9 cellular contexts compared by ENCODE assay signal in the genomic region with DNA sequence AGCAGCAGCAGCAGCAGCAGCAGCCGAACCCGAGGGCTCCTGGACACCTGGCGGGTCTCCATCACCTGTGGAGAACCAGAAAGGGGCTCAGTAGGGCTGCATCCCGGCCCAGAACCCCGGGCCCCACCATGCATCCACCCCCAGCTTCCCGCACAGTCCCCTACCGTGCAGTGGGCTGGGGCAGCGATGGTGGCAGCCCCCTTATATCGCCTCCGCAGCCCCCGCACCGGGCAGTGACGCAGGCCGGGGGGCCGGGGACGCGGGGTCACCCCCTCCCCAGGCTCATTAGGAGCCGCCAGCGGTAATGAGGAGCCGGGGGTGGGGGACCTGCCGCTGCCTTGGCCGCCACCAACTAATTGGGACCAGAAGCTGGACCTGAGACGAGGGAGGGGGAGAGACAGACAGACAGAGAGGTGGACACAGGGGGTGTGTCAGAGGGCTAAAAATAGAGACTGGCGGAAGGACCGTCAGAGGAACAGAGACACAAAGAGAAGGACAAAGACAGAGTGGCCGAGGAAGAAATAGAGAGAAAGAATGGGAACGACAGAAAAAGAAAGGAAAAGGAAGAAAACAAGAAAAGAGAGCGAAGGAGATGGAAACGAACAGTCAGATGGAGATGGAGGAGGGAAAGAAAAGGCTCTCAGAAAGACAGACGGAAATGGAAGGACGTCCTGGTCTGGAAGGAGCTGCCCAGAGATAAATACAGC. TPM values are rescaled to one million over a fixed set of nuclear protein-coding genes. Genes with fewer than 3 reads are reported as not detected.
A peak's percentile ranks its signal among the peaks of the same experiment; 100 is the strongest.
DNase-seq lines count a peak whose midpoint lies in the region; ATAC-seq, FAIRE-seq and TF ChIP-seq lines count a peak whose summit lies in the region.
"Had no signal": no experiment of that assay in that cellular context is flagged by ENCODE, and none has a peak within 500 bp of the region (broad histone marks: within the 10 kb centered on the region; RNA-seq: fewer than 3 reads in every experiment).

A gene with protein sequence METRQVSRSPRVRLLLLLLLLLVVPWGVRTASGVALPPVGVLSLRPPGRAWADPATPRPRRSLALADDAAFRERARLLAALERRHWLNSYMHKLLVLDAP (minus strand): TSS at position 164 of the 707 bp plus-strand sequence. CDS start 102 bp downstream, at position 62.

- DNase-seq in A673 (ENCODE audit: low spot score) (no peak), mammary epithelial cell (no peak), naive B cell (no peak), RCC 7860 (ENCODE audit: low spot score) (no peak), erythroblast (lab: John Stamatoyannopoulos, UW) (no peak), cerebellum (ENCODE audit: low spot score) (no peak)
- DNase-seq: NCI-H510A had no signal

- dilution Hi-C loops in mammary epithelial cell (cut with HindIII; ENCODE audit: low sequenced_read_pairs) = no loop called here

- H3K4me1 Mint-ChIP-seq in naive B cell = peaks cover 61 to 77% (median 66%) of the 10 kb centered on the region in 3 donors

- peak in 1 of 2 donors; percentile 6 for ATAC-seq in naive B cell (ENCODE audit: low read depth in 2 of 2)
- ATAC-seq in HG03469 (IDR thresholded peaks at IDR 0.05; ENCODE audit: unreplicated experiment) = no peak

- no peaks in the 10 kb centered on the region for H4K20me1 ChIP-seq in mammary epithelial cell (ENCODE audit: insufficient read depth, low read length)

- in situ Hi-C loops in mammary epithelial cell (cut with MboI; ENCODE audit: low sequenced_read_pairs in 2 of 2) = no loop called here

- peak within 1 kb of the TSS; percentile 51 to 91 (median 86) for H3K4me3 Mint-ChIP-seq in naive B cell

- H3K36me3 ChIP-seq in A673 (ENCODE audit: insufficient read depth, low read length, poor library complexity, severe bottlenecking) = no peaks in the 10 kb centered on the region
- no peaks in the 10 kb centered on the region for H3K36me3 ChIP-seq in HEK293 (ENCODE audit: control insufficient read depth in 2 of 2, insufficient read depth in 1 of 2, low read length in 2 of 2)
- H3K36me3 ChIP-seq in mammary epithelial cell (ENCODE audit: insufficient read depth, low read length) = no peaks in the 10 kb centered on the region

- H3K27ac ChIP-seq in A673 (ENCODE audit: low read depth, low read length, poor library complexity, severe bottlenecking) = no peak within 1 kb of the TSS
- no peak within 1 kb of the TSS for H3K27ac ChIP-seq in HEK293 (ENCODE audit: extremely low read depth, low read depth, low read length)
- H3K27ac ChIP-seq in mammary epithelial cell (ENCODE audit: insufficient read depth, low read depth, low read length) = no peak within 1 kb of the TSS

- peaks cover 0 to 31% of the 10 kb centered on the region in 2 donors for H3K36me3 Mint-ChIP-seq in naive B cell

- no peaks in the 10 kb centered on the region for H3K9me3 ChIP-seq in A673 (ENCODE audit: low read depth, low read length, poor library complexity, severe bottlenecking)
- H3K9me3 ChIP-seq in HEK293 (ENCODE audit: control insufficient read depth, insufficient read depth, low read depth, low read length) = no peaks in the 10 kb centered on the region
- no peaks in the 10 kb centered on the region for H3K9me3 ChIP-seq in mammary epithelial cell (replicated peaks; ENCODE audit: insufficient read depth, low read length)

- intact Hi-C loops in A673 (cut with micrococcal nuclease; ENCODE audit: unreplicated experiment) (no loop called here), mammary epithelial cell (cut with micrococcal nuclease) (no loop called here)

- H3K9me3 Mint-ChIP-seq in naive B cell = peaks cover 0 to 8% (median 0%) of the 10 kb centered on the region in 7 donors

- no peak for FAIRE-seq in RCC 7860 (lab: Jason Lieb, UNC)

- POLR2A ChIA-PET in A673 (lab: Charles Lee; ENCODE audit: low non-redundant PET) (no interaction called here), HEK293 (lab: Yijun Ruan, JAX) (no interaction called here)

- H3K4me2 ChIP-seq in mammary epithelial cell (ENCODE audit: insufficient read depth, low read depth, low read length) = peak within 1 kb of the TSS; percentile 39

- no peaks in the 10 kb centered on the region for H3K79me2 ChIP-seq in mammary epithelial cell (ENCODE audit: insufficient read depth, low read length)

- no peak for TF ChIP-seq POLR2A in erythroblast (IDR thresholded peaks at IDR 0.05; ENCODE audit: low read length)

- H3K27me3 ChIP-seq in A673 (replicated peaks; ENCODE audit: insufficient read depth, low read depth, low read length, poor library complexity) (peaks cover 94% of the 10 kb centered on the region), mammary epithelial cell (ENCODE audit: insufficient read depth, low read length) (peaks cover 41% of the 10 kb centered on the region)

- CTCF ChIA-PET in A673 (lab: Charles Lee) = no interaction called here
- CTCF ChIA-PET in HEK293 (lab: Yijun Ruan, JAX) = interaction anchor here (3.8 kb wide), 1 partner anchor 32 kb away, joined by 33 read pairs; no protein-coding TSS in a partner anchor
- CTCF ChIA-PET in mammary epithelial cell (lab: Charles Lee; ENCODE audit: low non-redundant PET) = no interaction called here

- peak within 1 kb of the TSS in 4 of 6 donors; percentile 22 to 81 (median 53) for H3K27ac Mint-ChIP-seq in naive B cell

- peaks cover 78 to 100% (median 99%) of the 10 kb centered on the region in 3 donors for H3K27me3 Mint-ChIP-seq in naive B cell

- H3K4me1 ChIP-seq in A673 (ENCODE audit: insufficient read depth, low read length, poor library complexity, severe bottlenecking) (peaks cover 18% of the 10 kb centered on the region), HEK293 (ENCODE audit: control insufficient read depth, insufficient read depth, low read length) (peaks cover 5% of the 10 kb centered on the region), mammary epithelial cell (ENCODE audit: insufficient read depth, low read length) (peaks cover 14% of the 10 kb centered on the region)

- peak within 1 kb of the TSS; percentile 5 for H2AFZ ChIP-seq in mammary epithelial cell (ENCODE audit: low read depth, low read length)

- H3K4me3 ChIP-seq in A673 (ENCODE audit: low read depth, low read length, poor library complexity, severe bottlenecking) = peak within 1 kb of the TSS; percentile 35
- peak within 1 kb of the TSS; percentile 20 for H3K4me3 ChIP-seq in HEK293 (ENCODE audit: low read depth, low read length)
- no peak within 1 kb of the TSS for H3K4me3 ChIP-seq in mammary epithelial cell (replicated peaks in 1 of 3; ENCODE audit: insufficient read depth in 1 of 3, low read depth in 2 of 3, low read length in 3 of 3)

- no peak within 1 kb of the TSS for H3K9ac ChIP-seq in mammary epithelial cell (ENCODE audit: insufficient read depth, low read length)

- whole genome bisulfite sequencing in mammary epithelial cell (ENCODE audit: low coverage, missing lambda C conversion rate) = 18% methylated on average over 18 of the region's 31 CpGs

- BruUV-seq in A673 (replicated peaks; lab: Mats Ljungman, UMichigan) (no TSS peak), mammary epithelial cell (replicated peaks; lab: Mats Ljungman, UMichigan) (no TSS peak)

- TF ChIP-seq CTCF in A673 (conservative IDR thresholded peaks at IDR 0.05; ENCODE audit: low read depth, low read length) (no peak), HEK293 (tag by site-specific recombination; IDR thresholded peaks at IDR 0.05) (no peak), mammary epithelial cell (conservative IDR thresholded peaks at IDR 0.05 in 1 of 2, IDR thresholded peaks at IDR 0.05 in 1 of 2; ENCODE audit: extremely low read depth in 1 of 2, insufficient read depth in 1 of 2, low read depth in 1 of 2, low read length in 2 of 2) (no peak)

TF ChIP-seq in HEK293, 187 proteins besides CTCF, POLR2A, EP300 and RAD21 (continues in another document):
- TF ChIP-seq, protein P1, sequence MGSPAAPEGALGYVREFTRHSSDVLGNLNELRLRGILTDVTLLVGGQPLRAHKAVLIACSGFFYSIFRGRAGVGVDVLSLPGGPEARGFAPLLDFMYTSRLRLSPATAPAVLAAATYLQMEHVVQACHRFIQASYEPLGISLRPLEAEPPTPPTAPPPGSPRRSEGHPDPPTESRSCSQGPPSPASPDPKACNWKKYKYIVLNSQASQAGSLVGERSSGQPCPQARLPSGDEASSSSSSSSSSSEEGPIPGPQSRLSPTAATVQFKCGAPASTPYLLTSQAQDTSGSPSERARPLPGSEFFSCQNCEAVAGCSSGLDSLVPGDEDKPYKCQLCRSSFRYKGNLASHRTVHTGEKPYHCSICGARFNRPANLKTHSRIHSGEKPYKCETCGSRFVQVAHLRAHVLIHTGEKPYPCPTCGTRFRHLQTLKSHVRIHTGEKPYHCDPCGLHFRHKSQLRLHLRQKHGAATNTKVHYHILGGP (tag by site-specific recombination; IDR thresholded peaks at IDR 0.05) = no peak
- TF ChIP-seq KLF1 (tag by site-specific recombination; IDR thresholded peaks at IDR 0.05) (no peak), KLF16 (tag by site-specific recombination; IDR thresholded peaks at IDR 0.05) (peak; percentile 43; the same call in 1 of the 2 replicates), ZBTB8A (tag by site-specific recombination; IDR thresholded peaks at IDR 0.05) (no peak), ZNF239 (tag by site-specific recombination; IDR thresholded peaks at IDR 0.05) (no peak), ZNF366 (tag by site-specific recombination; conservative IDR thresholded peaks at IDR 0.05) (peak; percentile 92), ZNF707 (tag by site-specific recombination; IDR thresholded peaks at IDR 0.05) (no peak)
- TF ChIP-seq, protein P2, sequence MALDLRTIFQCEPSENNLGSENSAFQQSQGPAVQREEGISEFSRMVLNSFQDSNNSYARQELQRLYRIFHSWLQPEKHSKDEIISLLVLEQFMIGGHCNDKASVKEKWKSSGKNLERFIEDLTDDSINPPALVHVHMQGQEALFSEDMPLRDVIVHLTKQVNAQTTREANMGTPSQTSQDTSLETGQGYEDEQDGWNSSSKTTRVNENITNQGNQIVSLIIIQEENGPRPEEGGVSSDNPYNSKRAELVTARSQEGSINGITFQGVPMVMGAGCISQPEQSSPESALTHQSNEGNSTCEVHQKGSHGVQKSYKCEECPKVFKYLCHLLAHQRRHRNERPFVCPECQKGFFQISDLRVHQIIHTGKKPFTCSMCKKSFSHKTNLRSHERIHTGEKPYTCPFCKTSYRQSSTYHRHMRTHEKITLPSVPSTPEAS (tag by site-specific recombination; IDR thresholded peaks at IDR 0.05) = no peak
- TF ChIP-seq, protein P3, sequence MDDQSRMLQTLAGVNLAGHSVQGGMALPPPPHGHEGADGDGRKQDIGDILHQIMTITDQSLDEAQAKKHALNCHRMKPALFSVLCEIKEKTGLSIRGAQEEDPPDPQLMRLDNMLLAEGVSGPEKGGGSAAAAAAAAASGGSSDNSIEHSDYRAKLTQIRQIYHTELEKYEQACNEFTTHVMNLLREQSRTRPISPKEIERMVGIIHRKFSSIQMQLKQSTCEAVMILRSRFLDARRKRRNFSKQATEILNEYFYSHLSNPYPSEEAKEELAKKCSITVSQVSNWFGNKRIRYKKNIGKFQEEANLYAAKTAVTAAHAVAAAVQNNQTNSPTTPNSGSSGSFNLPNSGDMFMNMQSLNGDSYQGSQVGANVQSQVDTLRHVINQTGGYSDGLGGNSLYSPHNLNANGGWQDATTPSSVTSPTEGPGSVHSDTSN (CRISPR knock-in tag; IDR thresholded peaks at IDR 0.05) = no peak

RNA-seq across cellular contexts. Expression of the gene that starts here (rescaled TPM):
- not detected in 2 replicates for total RNA-seq in A673 (2021)
- total RNA-seq in mammary epithelial cell = not detected
- not detected for polyA plus RNA-seq in mammary epithelial cell
- not detected for polyA minus RNA-seq in mammary epithelial cell
- polyA plus RNA-seq in naive B cell (ENCODE audit: low read depth in 6 of 6) = not detected
- not detected for total RNA-seq in cerebellum

Comparison
In these comparisons a context has a peak if more than half of its experiments do, and no peak if none do; other contexts are left out.
1. H3K4me3 ChIP-seq: peak in A673 (single experiment) and HEK293 (single experiment); none in mammary epithelial cell (0 of 3).